In genomic region chrX:148500428-148501120, GRCh38 we compare ENCODE assay signal across 7 cellular contexts. TPM values are rescaled to one million over a fixed set of nuclear protein-coding genes. Genes with fewer than 3 reads are reported as not detected.
DNase-seq lines count a peak whose midpoint lies in the region; ATAC-seq and TF ChIP-seq lines count a peak whose summit lies in the region.

TSS of gene AFF2 (plus strand) at chrX:148500617. CDS start at chrX:148501098, 481 bp downstream.

- no peak within 1 kb of the TSS for H3K4ac ChIP-seq in IMR-90 (ENCODE audit: low read depth, low read length)

- TF ChIP-seq CTCF in IMR-90 (conservative IDR thresholded peaks at IDR 0.05; ENCODE audit: low read depth, low read length) = no peak
- no peak for TF ChIP-seq CTCF in WTC11 (IDR thresholded peaks at IDR 0.05)
- no peak for TF ChIP-seq CTCF in colonic mucosa (IDR thresholded peaks at IDR 0.05)

- BruUV-seq in IMR-90 (replicated peaks; lab: Mats Ljungman, UMichigan) = no TSS peak

- no peaks in the 10 kb centered on the region for H4K20me1 ChIP-seq in IMR-90 (ENCODE audit: insufficient read depth, low read length)

- no peak within 1 kb of the TSS for H4K5ac ChIP-seq in IMR-90 (ENCODE audit: low read depth, low read length)

- no peak within 1 kb of the TSS for H3K23ac ChIP-seq in IMR-90 (ENCODE audit: low read depth, low read length)

- no peaks in the 10 kb centered on the region for H3K36me3 Mint-ChIP-seq in WTC11

- H3K4me3 ChIP-seq in IMR-90 (ENCODE audit: insufficient read depth, low read depth, low read length) (peak within 1 kb of the TSS; percentile 47), colonic mucosa (peak within 1 kb of the TSS; percentile 35)

- no peak for DNase-seq in IMR-90
- DNase-seq in WTC11 (ENCODE audit: low spot score) = peak; percentile 38
- DNase-seq in colonic mucosa = no peak
- peak; percentile 10 to 37 for DNase-seq in lung microvascular endothelial cell (ENCODE audit: low read depth in 2 of 2)
- peak; percentile 6 to 36 (median 16) for DNase-seq in stimulated activated naive CD4-positive, alpha-beta T cell (lab: John Stamatoyannopoulos, UW)
- no peak for DNase-seq in dedifferentiated amniotic fluid mesenchymal stem cell (ENCODE audit: extremely low spot score)

- TF ChIP-seq RAD21 in IMR-90 (IDR thresholded peaks at IDR 0.05; ENCODE audit: low read length) = no peak

- H3K9ac ChIP-seq in IMR-90 (ENCODE audit: low read depth, low read length) (no peak within 1 kb of the TSS), colonic mucosa (ENCODE audit: low read depth in 2 of 2, low read length in 2 of 2) (no peak within 1 kb of the TSS)

- peak; percentile 57 for ATAC-seq in GM19043 (IDR thresholded peaks at IDR 0.05; ENCODE audit: low read depth, unreplicated experiment)
- peak; percentile 70 for ATAC-seq in IMR-90 (ENCODE audit: low read depth)
- ATAC-seq in WTC11 = peak; percentile 33

- CTCF ChIA-PET in IMR-90 (lab: Yijun Ruan, JAX) = no interaction called here
- CTCF ChIA-PET in WTC11 (lab: Charles Lee) = interaction anchor here (1.6 kb wide), 1 partner anchor 30 kb away, joined by 4 read pairs; no protein-coding TSS in a partner anchor

- H2AK5ac ChIP-seq in IMR-90 (ENCODE audit: low read depth, low read length) = no peak within 1 kb of the TSS

- no peak within 1 kb of the TSS for H4K91ac ChIP-seq in IMR-90 (ENCODE audit: insufficient read depth, low read depth, low read length)

- H3K18ac ChIP-seq in IMR-90 (ENCODE audit: low read depth, low read length) = no peak within 1 kb of the TSS

- dilution Hi-C loops in IMR-90 (cut with HindIII; ENCODE audit: low sequenced_read_pairs, unreplicated experiment) = no loop called here

- H3K4me3 Mint-ChIP-seq in WTC11 = peak within 1 kb of the TSS; percentile 83

- H3K4me1 ChIP-seq in IMR-90 (ENCODE audit: control insufficient read depth, insufficient read depth, low read length) (no peaks in the 10 kb centered on the region), colonic mucosa (no peaks in the 10 kb centered on the region)

- no peaks in the 10 kb centered on the region for H3K9me1 ChIP-seq in IMR-90 (ENCODE audit: insufficient read depth, low read length)

- POLR2A ChIA-PET in IMR-90 (lab: Charles Lee; ENCODE audit: unreplicated experiment) (no interaction called here), WTC11 (lab: Charles Lee) (no interaction called here)

- H3K4me2 ChIP-seq in IMR-90 (ENCODE audit: low read depth, low read length) = peak within 1 kb of the TSS; percentile 82

- H2BK20ac ChIP-seq in IMR-90 (ENCODE audit: low read depth, low read length) = no peak within 1 kb of the TSS

- H3K27me3 ChIP-seq in IMR-90 (ENCODE audit: control insufficient read depth, insufficient read depth, low read length) = peaks cover 12% of the 10 kb centered on the region
- peaks cover 20% of the 10 kb centered on the region for H3K27me3 ChIP-seq in colonic mucosa

- no peak within 1 kb of the TSS for H3K27ac Mint-ChIP-seq in WTC11

- in situ Hi-C loops in IMR-90 (cut with MboI; ENCODE audit: low sequenced_read_pairs) = no loop called here

- no peaks in the 10 kb centered on the region for H3K79me1 ChIP-seq in IMR-90 (ENCODE audit: low read depth in 1 of 2, low read length in 2 of 2)

- no peak within 1 kb of the TSS for H4K8ac ChIP-seq in IMR-90 (ENCODE audit: low read depth in 2 of 2, low read length in 2 of 2)

- TF ChIP-seq POLR2A in IMR-90 (IDR thresholded peaks at IDR 0.05; ENCODE audit: low read depth, low read length) = no peak

- peak within 1 kb of the TSS; percentile 82 for H2AFZ ChIP-seq in IMR-90 (replicated peaks; ENCODE audit: low read length, poor library complexity)

- no peaks in the 10 kb centered on the region for H3K36me3 ChIP-seq in IMR-90 (ENCODE audit: control insufficient read depth, insufficient read depth, low read length)
- no peaks in the 10 kb centered on the region for H3K36me3 ChIP-seq in colonic mucosa

- no peak within 1 kb of the TSS for H2BK5ac ChIP-seq in IMR-90 (ENCODE audit: low read depth, low read length, poor library complexity, severe bottlenecking)

- H3K27me3 Mint-ChIP-seq in WTC11 (ENCODE audit: low read depth) = peaks cover 30% of the 10 kb centered on the region

- H2BK15ac ChIP-seq in IMR-90 (ENCODE audit: low read depth, low read length) = no peak within 1 kb of the TSS

- no peak within 1 kb of the TSS for H3K14ac ChIP-seq in IMR-90 (replicated peaks; ENCODE audit: low read depth, low read length)

- intact Hi-C loops in IMR-90 (cut with micrococcal nuclease) = no loop called here
- intact Hi-C loops in colonic mucosa (cut with DNase I) = no loop called here

- H2AK9ac ChIP-seq in IMR-90 (replicated peaks; ENCODE audit: low read depth, low read length, poor library complexity) = no peak within 1 kb of the TSS

- H3K56ac ChIP-seq in IMR-90 (ENCODE audit: extremely low read depth, insufficient read depth, low read length) = no peak within 1 kb of the TSS

- WGBS in IMR-90 (ENCODE audit: extremely low coverage in 2 of 2, insufficient read length in 1 of 2), 2 experiments = 46% methylated on average over 35 of the region's 98 CpGs; no CpG with 5 or more reads in 1 of the 2 experiments

- no peak within 1 kb of the TSS for H2BK120ac ChIP-seq in IMR-90 (ENCODE audit: low read depth, low read length)

- H3K9me3 Mint-ChIP-seq in WTC11 = no peaks in the 10 kb centered on the region

- H3K27ac ChIP-seq in IMR-90 (ENCODE audit: insufficient read depth, low read length) = no peak within 1 kb of the TSS
- no peak within 1 kb of the TSS for H3K27ac ChIP-seq in colonic mucosa

- H3K9me3 ChIP-seq in IMR-90 (ENCODE audit: control insufficient read depth, insufficient read depth, low read length) = no peaks in the 10 kb centered on the region; the same call in 1 of the 2 replicates
- H3K9me3 ChIP-seq in colonic mucosa = no peaks in the 10 kb centered on the region

- peaks cover 23% of the 10 kb centered on the region for H3K4me1 Mint-ChIP-seq in WTC11

TF ChIP-seq in IMR-90, 13 proteins besides CTCF, POLR2A, EP300 and RAD21 (continues in another document):
- TF ChIP-seq MXI1 (IDR thresholded peaks at IDR 0.05; ENCODE audit: borderline replicate concordance, low read depth, low read length) (no peak), NFE2L2 (IDR thresholded peaks at IDR 0.05; ENCODE audit: low read depth, low read length) (no peak), MAZ (IDR thresholded peaks at IDR 0.05; ENCODE audit: borderline replicate concordance, low read depth, low read length) (no peak), SMC3 (IDR thresholded peaks at IDR 0.05; ENCODE audit: low read depth, low read length) (no peak), RCOR1 (IDR thresholded peaks at IDR 0.05; ENCODE audit: insufficient replicate concordance, low read length) (no peak), CEBPB (IDR thresholded peaks at IDR 0.05; ENCODE audit: low read depth, low read length) (no peak), USF2 (IDR thresholded peaks at IDR 0.05; ENCODE audit: low read depth, low read length) (no peak), RFX5 (IDR thresholded peaks at IDR 0.05; ENCODE audit: low read depth, low read length) (no peak), BHLHE40 (IDR thresholded peaks at IDR 0.05; ENCODE audit: low read depth, low read length) (no peak)

TF ChIP-seq in WTC11, 78 proteins besides CTCF, POLR2A, EP300 and RAD21:
- no peak for TF ChIP-seq ATF6 (CRISPR knock-in tag; IDR thresholded peaks at IDR 0.05)
- TF ChIP-seq PRDM15 (CRISPR knock-in tag; IDR thresholded peaks at IDR 0.05) = peak; percentile 76

RNA-seq across cellular contexts. Expression of gene AFF2, which starts in this region (rescaled TPM):
- total RNA-seq in IMR-90 (2012; rRNA removed) = 0.72 and 0.83 TPM in 2 replicates
- polyA plus RNA-seq in IMR-90 (2012; rRNA removed) = 0.11 and 0.15 TPM in 2 replicates
- polyA plus RNA-seq in IMR-90 (2012; cell fraction: cytosol; rRNA removed) = under 0.01 and 0.01 TPM in 2 replicates
- polyA plus RNA-seq in IMR-90 (2012; cell fraction: nucleus; rRNA removed; ENCODE audit: low replicate concordance) = 0.05 TPM in 1 of 2 replicates, not detected in the other
- 6.0 to 7.6 TPM (median 6.9 TPM) in 3 replicates for total RNA-seq in WTC11 (2021)
- total RNA-seq in colonic mucosa = under 1 TPM; 0.05 to 0.12 TPM
- total RNA-seq in lung microvascular endothelial cell = 0.20 and 0.22 TPM in 2 replicates

Comparison
In these comparisons a context has a peak if more than half of its experiments do, and no peak if none do; other contexts are left out.
1. Peak in ATAC-seq, H3K4me3 ChIP-seq and H3K4me2 ChIP-seq in IMR-90; RNA of the gene not detected or under 1 TPM.
2. Peak in DNase-seq in lung microvascular endothelial cell; RNA of the gene not detected or under 1 TPM.
3. DNase-seq: peak in WTC11 (single experiment) and stimulated activated naive CD4-positive, alpha-beta T cell (6 of 6); none in IMR-90 (single experiment), colonic mucosa (single experiment) and dedifferentiated amniotic fluid mesenchymal stem cell (single experiment).
4. Peak in every context shown above with its lines, with median percentiles within 50 percentile points of each other: ATAC-seq.